ENCODE assay signal across 10 cellular contexts in genomic region chr7:16268821-16269768, GRCh38.
A peak's percentile ranks its signal among the peaks of the same experiment; 100 is the strongest.
DNase-seq lines count a peak whose midpoint lies in the region; ATAC-seq, FAIRE-seq and TF ChIP-seq lines count a peak whose summit lies in the region.
"Had no signal": no experiment of that assay in that cellular context is flagged by ENCODE, and none has a peak within 500 bp of the region (broad histone marks: within the 10 kb centered on the region; RNA-seq: fewer than 3 reads in every experiment).

No MANE protein-coding gene starts in this region.

- H2BK5ac ChIP-seq in mesenchymal stem cell (ENCODE audit: low read depth, low read length, poor library complexity, severe bottlenecking) = no peak overlapping the region

- H3K36me3 ChIP-seq in mesenchymal stem cell (ENCODE audit: control insufficient read depth in 1 of 2, insufficient read depth in 2 of 2, low read depth in 1 of 2, low read length in 2 of 2) = peaks cover 0 to 8% of the 10 kb centered on the region in 2 experiments
- H3K36me3 ChIP-seq: left lung had no signal

- H4K91ac ChIP-seq in mesenchymal stem cell (ENCODE audit: low read length) = no peak overlapping the region

- no peak for FAIRE-seq in GM12891 (lab: Jason Lieb, UNC)

- H3K79me1 ChIP-seq in mesenchymal stem cell (replicated peaks; ENCODE audit: low read length, poor library complexity, severe bottlenecking) = no peaks in the 10 kb centered on the region

- no peaks in the 10 kb centered on the region for H3K27me3 ChIP-seq in mesenchymal stem cell (ENCODE audit: control insufficient read depth in 1 of 2, insufficient read depth in 1 of 2, low read length in 2 of 2)
- H3K27me3 ChIP-seq: left lung had no signal

- no peak overlapping the region for H4K8ac ChIP-seq in mesenchymal stem cell (ENCODE audit: low read length)

- H3K4me1 ChIP-seq in mesenchymal stem cell (ENCODE audit: control insufficient read depth, insufficient read depth, low read depth, low read length) = peaks cover 2% of the 10 kb centered on the region
- H3K4me1 ChIP-seq: left lung had no signal

- WGBS in mesenchymal stem cell = 79% methylated on average over 4 of the region's 12 CpGs

- H3K9me3 ChIP-seq in mesenchymal stem cell (ENCODE audit: control insufficient read depth, low read length) = no peaks in the 10 kb centered on the region
- H3K9me3 ChIP-seq: left lung had no signal

- no peak overlapping the region for H3K27ac ChIP-seq in mesenchymal stem cell (ENCODE audit: low read length, poor library complexity, severe bottlenecking)
- H3K27ac ChIP-seq: left lung had no signal

- H3K23ac ChIP-seq in mesenchymal stem cell (ENCODE audit: low read length in 2 of 2) = no peak overlapping the region

- no peak overlapping the region for H3K18ac ChIP-seq in mesenchymal stem cell (ENCODE audit: low read depth in 1 of 2, low read length in 2 of 2)

- H3K14ac ChIP-seq in mesenchymal stem cell (ENCODE audit: low read length in 2 of 2) = no peak overlapping the region

- H3K9ac ChIP-seq in mesenchymal stem cell (ENCODE audit: low read length) = no peak overlapping the region

- no peak overlapping the region for H2BK120ac ChIP-seq in mesenchymal stem cell (ENCODE audit: low read depth, low read length)

- no peak overlapping the region for H2AFZ ChIP-seq in mesenchymal stem cell (ENCODE audit: low read depth, low read length)

- H3K4me2 ChIP-seq in mesenchymal stem cell (ENCODE audit: low read length, poor library complexity, severe bottlenecking) = no peak overlapping the region

- no peak overlapping the region for H3K4me3 ChIP-seq in mesenchymal stem cell (ENCODE audit: insufficient read depth in 1 of 2, low read depth in 1 of 2, low read length in 2 of 2)
- H3K4me3 ChIP-seq: left lung had no signal

- DNase-seq in EH (ENCODE audit: low read depth) (peak; percentile 56), LHCN-M2 (ENCODE audit: low read depth) (peak; percentile 98), amniotic epithelial cell (ENCODE audit: low read depth) (peak; percentile 99), mesenchymal stem cell (peak; percentile 66), GM12891 (ENCODE audit: insufficient read length, low spot score) (no peak)
- no peak for DNase-seq in activated CD4-positive, alpha-beta T cell treated with anti-CD3 and anti-CD28 coated beads, Interleukin-2, amount 50 U/mL, for 48 hours
- DNase-seq: activated CD4-positive, CD25-positive, alpha-beta regulatory T cell treated with anti-CD3 and anti-CD28 coated beads, Interleukin-2, amount 50 U/mL, for 72 hours; left lung had no signal

- TF ChIP-seq POLR2A in GM12891 (IDR thresholded peaks at IDR 0.05; ENCODE audit: low read depth, low read length) = no peak

- H2AK5ac ChIP-seq in mesenchymal stem cell (ENCODE audit: low read length, severe bottlenecking) = no peak overlapping the region

- H2BK15ac ChIP-seq in mesenchymal stem cell (ENCODE audit: low read depth, poor library complexity, severe bottlenecking) = no peak overlapping the region

- no peak for ATAC-seq in HG03196 (IDR thresholded peaks at IDR 0.05; ENCODE audit: unreplicated experiment)
- no peak for ATAC-seq in HG02571 (IDR thresholded peaks at IDR 0.05; ENCODE audit: unreplicated experiment)
- ATAC-seq: left lung had no signal

- H2BK12ac ChIP-seq in mesenchymal stem cell (ENCODE audit: low read length in 2 of 2) = no peak overlapping the region

- H3K4ac ChIP-seq in mesenchymal stem cell (ENCODE audit: low read depth in 1 of 2, low read length in 2 of 2) = no peak overlapping the region

TF ChIP-seq in GM12891, 5 proteins besides CTCF, POLR2A, EP300 and RAD21:
- TF ChIP-seq SPI1 (IDR thresholded peaks at IDR 0.05; ENCODE audit: low read depth, low read length) (no peak), PAX5 (IDR thresholded peaks at IDR 0.05; ENCODE audit: insufficient read depth, low read length, severe bottlenecking) (no peak), POU2F2 (IDR thresholded peaks at IDR 0.05; ENCODE audit: low read depth, low read length) (no peak), POLR2AphosphoS5 (IDR thresholded peaks at IDR 0.05; ENCODE audit: low read depth, low read length) (no peak), TAF1 (IDR thresholded peaks at IDR 0.05; ENCODE audit: low read depth, low read length) (no peak)

Comparison
In these comparisons a context has a peak if more than half of its experiments do, and no peak if none do; other contexts are left out.
1. DNase-seq: peak in EH (single experiment), LHCN-M2 (single experiment), amniotic epithelial cell (single experiment) and mesenchymal stem cell (single experiment); none in GM12891 (single experiment) and activated CD4-positive, alpha-beta T cell treated with anti-CD3 and anti-CD28 coated beads, Interleukin-2, amount 50 U/mL, for 48 hours (0 of 2).